Comparison of ENCODE assay signal across 9 cellular contexts in genomic region chr7:113159746-113160339, GRCh38. TPM values are rescaled to one million over a fixed set of nuclear protein-coding genes. Genes with fewer than 3 reads are reported as not detected.
DNase-seq lines count a peak whose midpoint lies in the region; ATAC-seq, FAIRE-seq and TF ChIP-seq lines count a peak whose summit lies in the region.
"Had no signal": no experiment of that assay in that cellular context is flagged by ENCODE, and none has a peak within 500 bp of the region (broad histone marks: within the 10 kb centered on the region; RNA-seq: fewer than 3 reads in every experiment).

No MANE protein-coding gene starts in this region.

- CTCF ChIA-PET in activated CD4-positive, alpha-beta T cell treated with anti-CD3 and anti-CD28 coated beads, Interleukin-2, amount 10 ng/mL, durations not matched to agents 7 days and 5 days (lab: Charles Lee): interaction anchor here (1.7 kb wide), 1 partner anchor 10 kb away, joined by 4 read pairs; no protein-coding TSS in a partner anchor

- no peak overlapping the region for H3K27ac ChIP-seq in heart right ventricle

- no peak overlapping the region for H3K27ac Mint-ChIP-seq in activated CD4-positive, alpha-beta T cell treated with anti-CD3 and anti-CD28 coated beads, Interleukin-2, amount 10 ng/mL, durations not matched to agents 7 days and 5 days
- no peak overlapping the region for H3K27ac Mint-ChIP-seq in type B pancreatic cell

- H3K4me1 ChIP-seq in heart right ventricle: no peaks in the 10 kb centered on the region

- H3K4me3 ChIP-seq in heart right ventricle: no peak overlapping the region

- peaks cover 1% of the 10 kb centered on the region for H3K27me3 Mint-ChIP-seq in activated CD4-positive, alpha-beta T cell treated with anti-CD3 and anti-CD28 coated beads, Interleukin-2, amount 10 ng/mL, durations not matched to agents 7 days and 5 days
- H3K27me3 Mint-ChIP-seq in type B pancreatic cell: no peaks in the 10 kb centered on the region

- 39 to 43% methylated on average over 5 of the region's 5 CpGs for WGBS in heart right ventricle, 2 donors

- TF ChIP-seq POLR2A in H54 (IDR thresholded peaks at IDR 0.05; ENCODE audit: low read depth, low read length): no peak

- TF ChIP-seq CTCF in heart right ventricle (IDR thresholded peaks at IDR 0.05) (peak; percentile 19 to 65 (median 50)), type B pancreatic cell (conservative IDR thresholded peaks at IDR 0.05) (peak; percentile 76)

- no peak overlapping the region for H3K4me3 Mint-ChIP-seq in activated CD4-positive, alpha-beta T cell treated with anti-CD3 and anti-CD28 coated beads, Interleukin-2, amount 10 ng/mL, durations not matched to agents 7 days and 5 days
- no peak overlapping the region for H3K4me3 Mint-ChIP-seq in type B pancreatic cell

- no peaks in the 10 kb centered on the region for H3K4me1 Mint-ChIP-seq in activated CD4-positive, alpha-beta T cell treated with anti-CD3 and anti-CD28 coated beads, Interleukin-2, amount 10 ng/mL, durations not matched to agents 7 days and 5 days
- H3K4me1 Mint-ChIP-seq in type B pancreatic cell (ENCODE audit: unreplicated experiment): no peaks in the 10 kb centered on the region

- DNase-seq in activated CD4-positive, alpha-beta T cell treated with anti-CD3 and anti-CD28 coated beads, Interleukin-2, amount 10 ng/mL, durations not matched to agents 7 days and 5 days: peak; percentile 6
- no peak for DNase-seq in activated CD4-positive, alpha-beta T cell treated with anti-CD3 and anti-CD28 coated beads for 1 hour
- DNase-seq in H54 (ENCODE audit: insufficient read length, low spot score) (peak; percentile 14), M059J (ENCODE audit: low read depth) (peak; percentile 43), SK-N-DZ (ENCODE audit: low spot score) (peak; percentile 65), heart right ventricle (no peak), type B pancreatic cell (ENCODE audit: extremely low spot score, unreplicated experiment) (no peak), middle frontal gyrus (ENCODE audit: extremely low spot score, low spot score) (no peak)

- H3K36me3 Mint-ChIP-seq in activated CD4-positive, alpha-beta T cell treated with anti-CD3 and anti-CD28 coated beads, Interleukin-2, amount 10 ng/mL, durations not matched to agents 7 days and 5 days (ENCODE audit: low read depth): no peaks in the 10 kb centered on the region
- H3K36me3 Mint-ChIP-seq in type B pancreatic cell: no peaks in the 10 kb centered on the region

- no peaks in the 10 kb centered on the region for H3K36me3 ChIP-seq in heart right ventricle

- no peak for ATAC-seq in heart right ventricle

- POLR2A ChIA-PET in activated CD4-positive, alpha-beta T cell treated with anti-CD3 and anti-CD28 coated beads, Interleukin-2, amount 10 ng/mL, durations not matched to agents 7 days and 5 days (lab: Charles Lee): no interaction called here

- peaks cover 0 to 5% (median 0%) of the 10 kb centered on the region in 7 donors for H3K27me3 ChIP-seq in heart right ventricle

- H3K9me3 Mint-ChIP-seq in activated CD4-positive, alpha-beta T cell treated with anti-CD3 and anti-CD28 coated beads, Interleukin-2, amount 10 ng/mL, durations not matched to agents 7 days and 5 days: no peaks in the 10 kb centered on the region
- H3K9me3 Mint-ChIP-seq in type B pancreatic cell: no peaks in the 10 kb centered on the region

- peak; percentile 83 for FAIRE-seq in H54 (lab: Jason Lieb, UNC)
- FAIRE-seq: colon had no signal

- no peaks in the 10 kb centered on the region for H3K9me3 ChIP-seq in heart right ventricle

- intact Hi-C loops in heart right ventricle (cut with DNase I): loop anchor here in 3 of 10 donors (10.0 kb wide), 2 partner anchors 145 to 535 kb away; no protein-coding TSS in a partner anchor

RNA-seq across cellular contexts. Expression of gene SMIM30, which starts 41.5 kb away (rescaled TPM):
- total RNA-seq in activated CD4-positive, alpha-beta T cell treated with anti-CD3 and anti-CD28 coated beads, Interleukin-2, amount 10 ng/mL, durations not matched to agents 7 days and 5 days: 10 to 100 TPM; 15.5 to 23.0 TPM
- total RNA-seq in M059J (2014; rRNA removed; shearing (Covaris generic)): 109 and 149 TPM in 2 replicates
- polyA plus RNA-seq in SK-N-DZ (2014; cell fraction: cytosol; rRNA removed): 60.7 and 89.9 TPM in 2 replicates
- 62.6 and 67.6 TPM in 2 replicates for polyA plus RNA-seq in SK-N-DZ (2014; cell fraction: nucleus; rRNA removed)
- total RNA-seq in heart right ventricle (100 to 1,000 TPM in 9 of 10 donors, 10 to 100 TPM in 1; 87.2 to 190 (median 164) TPM), type B pancreatic cell (ENCODE audit: low replicate concordance) (43.6 and 48.1 TPM in 2 replicates)
- 100 to 1,000 TPM in 1 of 2 donors, 10 to 100 TPM in 1; 77.0 to 411 TPM for polyA plus RNA-seq in heart right ventricle

Comparison
In these comparisons a context has a peak if more than half of its experiments do, and no peak if none do; other contexts are left out.
1. DNase-seq: peak in activated CD4-positive, alpha-beta T cell treated with anti-CD3 and anti-CD28 coated beads, Interleukin-2, amount 10 ng/mL, durations not matched to agents 7 days and 5 days (single experiment), H54 (single experiment), M059J (single experiment) and SK-N-DZ (single experiment); none in activated CD4-positive, alpha-beta T cell treated with anti-CD3 and anti-CD28 coated beads for 1 hour (single experiment), heart right ventricle (0 of 2), type B pancreatic cell (single experiment) and middle frontal gyrus (single experiment).